Comparison of ENCODE assay signal across 28 cellular contexts in the genomic region with DNA sequence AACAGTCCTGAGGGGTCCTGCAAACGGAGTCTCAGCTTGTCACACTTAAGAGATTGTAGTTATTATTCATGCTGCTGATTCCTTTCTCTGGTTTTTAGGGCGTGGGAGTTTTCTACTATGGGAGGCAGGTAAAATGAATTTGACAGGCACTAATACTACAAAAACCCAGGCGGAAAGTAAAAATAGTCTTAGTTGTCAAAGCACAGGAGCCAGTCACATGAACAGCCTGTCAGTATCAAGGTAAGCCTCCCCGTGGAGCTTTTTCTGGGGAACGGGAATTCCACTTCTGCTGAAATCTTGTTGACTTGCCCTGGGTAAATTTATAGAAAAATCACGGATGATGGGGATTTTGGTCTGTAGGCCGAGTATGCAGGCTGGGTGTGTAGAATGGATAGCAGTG.
"Had no signal": no experiment of that assay in that cellular context is flagged by ENCODE, and none has a peak within 500 bp of the region (broad histone marks: within the 10 kb centered on the region; RNA-seq: fewer than 3 reads in every experiment).

No MANE protein-coding gene starts in this region.

- H3K9me3 Mint-ChIP-seq: stimulated activated naive CD8-positive, alpha-beta T cell treated with anti-CD3 and anti-CD28 coated beads, Interleukin-15, amount 100 ng/mL, for 72 hours; stimulated activated naive CD8-positive, alpha-beta T cell treated with anti-CD3 and anti-CD28 coated beads, Interleukin-15, Interleukin-2, amounts not matched to agents 100 ng/mL and 50 ng/mL, for 24 hours; type B pancreatic cell had no signal

- H3K9me3 ChIP-seq: stomach, suprapubic skin, testis, thoracic aorta, thyroid gland, tibial artery, tibial nerve, transverse colon, upper lobe of left lung, upper lobe of right lung, uterus, vagina had no signal

- H3K27ac Mint-ChIP-seq: stimulated activated effector memory CD8-positive, alpha-beta T cell treated with anti-CD3 and anti-CD28 coated beads, Interleukin-12 subunit alpha, Interleukin-12 subunit beta, amount 100 ng/mL, for 72 hours; stimulated activated memory B cell treated with anti-CD40 and anti-IgM and Interleukin-4, amounts not matched to agents 10 μg/mL and 1 μg/mL and 100 μg/mL, for 72 hours; stimulated activated naive B cell treated with anti-CD40 and anti-IgM and Interleukin-4, amounts not matched to agents 10 μg/mL and 1 μg/mL and 100 μg/mL, for 72 hours; stimulated activated naive CD8-positive, alpha-beta T cell treated with anti-CD3 and anti-CD28 coated beads, Interleukin-15, amount 100 ng/mL, for 72 hours; stimulated activated naive CD8-positive, alpha-beta T cell treated with anti-CD3 and anti-CD28 coated beads, Interleukin-15, Interleukin-2, amounts not matched to agents 100 ng/mL and 50 ng/mL, for 24 hours; type B pancreatic cell had no signal

- H3K27me3 ChIP-seq: stomach, suprapubic skin, testis, thyroid gland, tibial artery, tibial nerve, transverse colon, upper lobe of left lung, upper lobe of right lung, uterus, vagina had no signal

- H3K4me1 Mint-ChIP-seq: stimulated activated effector memory CD8-positive, alpha-beta T cell treated with anti-CD3 and anti-CD28 coated beads, Interleukin-12 subunit alpha, Interleukin-12 subunit beta, amount 100 ng/mL, for 72 hours; stimulated activated memory B cell treated with anti-CD40 and anti-IgM and Interleukin-4, amounts not matched to agents 10 μg/mL and 1 μg/mL and 100 μg/mL, for 72 hours; stimulated activated naive B cell treated with anti-CD40 and anti-IgM and Interleukin-4, amounts not matched to agents 10 μg/mL and 1 μg/mL and 100 μg/mL, for 72 hours; stimulated activated naive CD8-positive, alpha-beta T cell treated with anti-CD3 and anti-CD28 coated beads, Interleukin-15, amount 100 ng/mL, for 72 hours had no signal

- H3K4me3 ChIP-seq: stomach, suprapubic skin, testis, thoracic aorta, thyroid gland, tibial artery, tibial nerve, transverse colon, upper lobe of left lung, upper lobe of right lung, uterus, vagina had no signal

- H3K4me3 Mint-ChIP-seq: stimulated activated effector memory CD8-positive, alpha-beta T cell treated with anti-CD3 and anti-CD28 coated beads, Interleukin-12 subunit alpha, Interleukin-12 subunit beta, amount 100 ng/mL, for 72 hours; stimulated activated memory B cell treated with anti-CD40 and anti-IgM and Interleukin-4, amounts not matched to agents 10 μg/mL and 1 μg/mL and 100 μg/mL, for 72 hours; stimulated activated naive B cell treated with anti-CD40 and anti-IgM and Interleukin-4, amounts not matched to agents 10 μg/mL and 1 μg/mL and 100 μg/mL, for 72 hours; stimulated activated naive CD8-positive, alpha-beta T cell treated with anti-CD3 and anti-CD28 coated beads, Interleukin-15, amount 100 ng/mL, for 72 hours; stimulated activated naive CD8-positive, alpha-beta T cell treated with anti-CD3 and anti-CD28 coated beads, Interleukin-15, Interleukin-2, amounts not matched to agents 100 ng/mL and 50 ng/mL, for 24 hours; type B pancreatic cell had no signal

- DNase-seq: stimulated activated CD4-positive, alpha-beta T cell treated with anti-CD3 and anti-CD28 coated beads, Interleukin-2, amount 100 ng/mL, for 48 hours; stimulated activated CD4-positive, alpha-beta T cell treated with anti-CD3 and anti-CD28 coated beads, Interleukin-4, amount 100 ng/mL, for 1 hour; stimulated activated CD4-positive, alpha-beta T cell treated with anti-CD3 and anti-CD28 coated beads, Interleukin-4, amount 100 ng/mL, for 24 hours; stimulated activated CD4-positive, alpha-beta T cell treated with anti-CD3 and anti-CD28 coated beads, Interleukin-4, amount 100 ng/mL, for 4 hours; stimulated activated CD8-positive, alpha-beta memory T cell treated with anti-CD3 and anti-CD28 coated beads, Interleukin-4, amount 100 ng/mL, for 48 hours; stimulated activated naive B cell treated with anti-CD40 and anti-IgM and Interleukin-4, amounts not matched to agents 10 μg/mL and 1 μg/mL and 100 μg/mL, for 72 hours; stimulated activated naive CD4-positive, alpha-beta T cell; stimulated activated naive CD4-positive, alpha-beta T cell treated with Interleukin-2 at 50 U/mL for 16 hours; stimulated activated naive CD8-positive, alpha-beta T cell treated with anti-CD3 and anti-CD28 coated beads, Interleukin-15, amount 100 ng/mL, for 72 hours; stimulated activated naive CD8-positive, alpha-beta T cell treated with anti-CD3 and anti-CD28 coated beads, Interleukin-15, Interleukin-2, amounts not matched to agents 100 U/mL and 50 U/mL, for 24 hours; stomach; substantia nigra; testis; thyroid gland; tibial artery; transverse colon; trophoblast cell; upper lobe of left lung; upper lobe of right lung had no signal

- H3K36me3 Mint-ChIP-seq: stimulated activated effector memory CD8-positive, alpha-beta T cell treated with anti-CD3 and anti-CD28 coated beads, Interleukin-12 subunit alpha, Interleukin-12 subunit beta, amount 100 ng/mL, for 72 hours; stimulated activated memory B cell treated with anti-CD40 and anti-IgM and Interleukin-4, amounts not matched to agents 10 μg/mL and 1 μg/mL and 100 μg/mL, for 72 hours; stimulated activated naive B cell treated with anti-CD40 and anti-IgM and Interleukin-4, amounts not matched to agents 10 μg/mL and 1 μg/mL and 100 μg/mL, for 72 hours had no signal

- ATAC-seq: stimulated activated memory B cell treated with anti-CD40 and anti-IgM and Interleukin-4, amounts not matched to agents 10 μg/mL and 1 μg/mL and 100 μg/mL, for 72 hours; stimulated activated naive B cell treated with anti-CD40 and anti-IgM and Interleukin-4, amounts not matched to agents 10 μg/mL and 1 μg/mL and 100 μg/mL, for 72 hours; stimulated activated naive CD8-positive, alpha-beta T cell treated with anti-CD3 and anti-CD28 coated beads, Interleukin-15, amount 100 ng/mL, for 72 hours; stimulated activated naive CD8-positive, alpha-beta T cell treated with anti-CD3 and anti-CD28 coated beads, Interleukin-15, Interleukin-2, amounts not matched to agents 100 U/mL and 50 U/mL, for 24 hours had no signal

- H3K36me3 ChIP-seq: stomach, suprapubic skin, thoracic aorta, thyroid gland, tibial artery, tibial nerve, transverse colon, upper lobe of left lung, upper lobe of right lung, uterus, vagina had no signal

- H3K27ac ChIP-seq: stomach, suprapubic skin, testis, thyroid gland, tibial artery, tibial nerve, transverse colon, upper lobe of left lung, upper lobe of right lung, vagina had no signal

- H3K4me1 ChIP-seq: thyroid gland, tibial nerve, upper lobe of left lung, upper lobe of right lung had no signal
